8 cellular contexts compared by ENCODE assay signal in the genomic region with DNA sequence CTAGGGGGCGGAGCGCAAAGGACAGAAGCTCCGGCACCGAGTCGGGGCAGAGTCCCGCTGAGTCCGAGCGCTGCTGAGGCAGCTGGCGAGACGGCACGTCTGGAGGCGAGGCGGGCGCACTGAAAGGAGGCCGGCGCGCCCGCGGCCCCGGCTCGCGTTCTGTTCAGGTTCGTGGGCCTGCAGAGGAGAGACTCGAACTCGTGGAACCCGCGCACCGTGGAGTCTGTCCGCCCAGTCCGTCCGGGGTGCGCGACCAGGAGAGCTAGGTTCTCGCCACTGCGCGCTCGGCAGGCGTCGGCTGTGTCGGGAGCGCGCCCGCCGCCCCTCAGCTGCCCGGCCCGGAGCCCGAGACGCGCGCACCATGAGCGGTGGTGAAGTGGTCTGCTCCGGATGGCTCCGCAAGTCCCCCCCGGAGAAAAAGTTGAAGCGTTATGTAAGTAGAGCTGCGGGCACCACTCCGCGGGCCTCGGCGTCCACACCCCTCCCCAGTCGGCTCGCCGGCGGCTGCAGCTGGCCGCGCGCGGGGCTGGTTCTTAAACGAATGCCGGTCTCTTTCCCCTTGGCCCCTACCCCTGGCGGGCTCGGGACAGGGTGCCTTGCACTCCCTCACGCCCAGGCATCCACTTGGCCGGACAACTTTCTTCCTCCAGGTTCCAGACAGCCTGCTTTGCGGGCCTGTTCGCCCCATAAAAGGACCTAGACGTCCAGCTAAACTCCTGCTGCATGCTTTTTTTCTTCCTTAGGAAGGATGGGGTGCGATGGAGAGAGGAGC. TPM values are rescaled to one million over a fixed set of nuclear protein-coding genes. Genes with fewer than 3 reads are reported as not detected.
DNase-seq lines count a peak whose midpoint lies in the region; ATAC-seq and TF ChIP-seq lines count a peak whose summit lies in the region.

GAB1 (plus strand) TSS at position 49 of the 772 bp plus-strand sequence; CDS start at position 362, 313 bp downstream.

- peak; percentile 71 for ATAC-seq in GM21381 (IDR thresholded peaks at IDR 0.05; ENCODE audit: unreplicated experiment)

- H3K27ac ChIP-seq in HL-60 (replicated peaks) (no peak within 1 kb of the TSS), SJSA1 (peak within 1 kb of the TSS; percentile 5; the same call in 1 of the 2 replicates)

- peak; percentile 4 for DNase-seq in NCI-H2196 (lab: John Stamatoyannopoulos, UW; ENCODE audit: unreplicated experiment)
- DNase-seq in NCI-H2196 treated with DMSO at 0.1 percent for 48 hours (lab: John Stamatoyannopoulos, UW; ENCODE audit: unreplicated experiment) = no peak
- DNase-seq in HL-60 (ENCODE audit: low read depth in 1 of 2, low spot score in 1 of 2) = peak in 1 of 2 experiments; percentile 9
- DNase-seq in SJSA1 (ENCODE audit: low read depth in 1 of 2, low spot score in 2 of 2) = peak; percentile 73 to 81
- peak; percentile 28 for DNase-seq in cerebellum (ENCODE audit: low spot score)
- DNase-seq in kidney tubule cell (ENCODE audit: low spot score) = peak; percentile 88
- DNase-seq in stimulated activated CD4-positive, alpha-beta T cell treated with anti-CD3 and anti-CD28 coated beads, Interleukin-4, amount 100 ng/mL, for 48 hours (ENCODE audit: low read depth in 2 of 2) = peak; percentile 14 to 23

- H3K36me3 ChIP-seq in SJSA1 = no peaks in the 10 kb centered on the region; the same call in 1 of the 2 replicates

- H3K9me3 ChIP-seq in SJSA1 (replicated peaks) = no peaks in the 10 kb centered on the region

- H3K4me3 ChIP-seq in HL-60 (replicated peaks; ENCODE audit: insufficient read depth, low read length) (peak within 1 kb of the TSS; percentile 63), SJSA1 (peak within 1 kb of the TSS; percentile 78)

- H3K4me1 ChIP-seq in SJSA1 (replicated peaks) = peaks cover 9% of the 10 kb centered on the region

- TF ChIP-seq CTCF in HL-60 (IDR thresholded peaks at IDR 0.05; ENCODE audit: insufficient read depth, low read length) = no peak

- H3K27me3 ChIP-seq in HL-60 (ENCODE audit: insufficient read depth, poor library complexity, severe bottlenecking) = peaks cover 20% of the 10 kb centered on the region
- H3K27me3 ChIP-seq in SJSA1 (replicated peaks) = no peaks in the 10 kb centered on the region

RNA-seq across cellular contexts. Expression of gene GAB1, which starts in this region (rescaled TPM):
- total RNA-seq in SJSA1 (2014; rRNA removed; shearing (Covaris generic)) = 2.3 and 7.8 TPM in 2 replicates
- total RNA-seq in cerebellum = 65.7 TPM
